In genomic region chr20:46894971-46895905, GRCh38 we compare ENCODE assay signal across 8 cellular contexts. TPM values are rescaled to one million over a fixed set of nuclear protein-coding genes. Genes with fewer than 3 reads are reported as not detected.
DNase-seq lines count a peak whose midpoint lies in the region; ATAC-seq and TF ChIP-seq lines count a peak whose summit lies in the region.

No MANE protein-coding gene starts in this region.

- H3K4me3 ChIP-seq in BJ (ENCODE audit: low read depth, low read length) (peak overlapping the region; percentile 40), epithelial cell of esophagus (ENCODE audit: low read length) (peak overlapping the region; percentile 54)

- no peak for ATAC-seq in HG02870 (IDR thresholded peaks at IDR 0.05; ENCODE audit: unreplicated experiment)

- H3K36me3 ChIP-seq in BJ (ENCODE audit: control insufficient read depth, insufficient read depth, low read length) = no peaks in the 10 kb centered on the region

- DNase-seq in BJ (ENCODE audit: low read depth) (no peak), NCI-H2171 (lab: John Stamatoyannopoulos, UW) (peak; percentile 53), epithelial cell of esophagus (ENCODE audit: low read depth) (peak; percentile 43), myocyte (ENCODE audit: low read depth) (peak; percentile 22)
- DNase-seq in effector CD4-positive, alpha-beta T cell = no peak
- DNase-seq in stimulated activated naive CD4-positive, alpha-beta T cell (lab: John Stamatoyannopoulos, UW) = no peak
- DNase-seq in stimulated activated CD4-positive, alpha-beta T cell treated with anti-CD3 and anti-CD28 coated beads, Interleukin-12 subunit alpha, Interleukin-12 subunit beta, amount 100 ng/mL, for 4 hours = no peak

- CTCF ChIA-PET in BJ (lab: Yijun Ruan, JAX) = no interaction called here

- H3K27me3 ChIP-seq in BJ (ENCODE audit: control insufficient read depth, insufficient read depth, low read length) = peaks cover 13% of the 10 kb centered on the region

- POLR2A ChIA-PET in BJ (lab: Charles Lee) = no interaction called here

- TF ChIP-seq CTCF in BJ (IDR thresholded peaks at IDR 0.05; ENCODE audit: insufficient read depth, low read depth, low read length) (no peak), epithelial cell of esophagus (IDR thresholded peaks at IDR 0.05; ENCODE audit: insufficient read depth, low read depth, low read length, missing control alignments) (no peak)

RNA-seq across cellular contexts. Expression of gene EYA2, which starts 0.6 kb away (rescaled TPM):
- polyA plus RNA-seq in BJ (2011; rRNA removed) = 0.85 and 1.5 TPM in 2 replicates
- 0.82 and 1.1 TPM in 2 replicates for polyA minus RNA-seq in BJ (2011; rRNA and poly(A)+ RNA removed)
- 0.42 TPM in 1 of 2 replicates, not detected in the other for total RNA-seq in myocyte
- polyA plus RNA-seq in myocyte (2012) = 0.58 TPM

Comparison
In these comparisons a context has a peak if more than half of its experiments do, and no peak if none do; other contexts are left out.
1. DNase-seq: peak in NCI-H2171 (single experiment), epithelial cell of esophagus (single experiment) and myocyte (single experiment); none in BJ (single experiment), effector CD4-positive, alpha-beta T cell (single experiment), stimulated activated naive CD4-positive, alpha-beta T cell (0 of 6) and stimulated activated CD4-positive, alpha-beta T cell treated with anti-CD3 and anti-CD28 coated beads, Interleukin-12 subunit alpha, Interleukin-12 subunit beta, amount 100 ng/mL, for 4 hours (single experiment).